8 cellular contexts compared by ENCODE assay signal in the genomic region with DNA sequence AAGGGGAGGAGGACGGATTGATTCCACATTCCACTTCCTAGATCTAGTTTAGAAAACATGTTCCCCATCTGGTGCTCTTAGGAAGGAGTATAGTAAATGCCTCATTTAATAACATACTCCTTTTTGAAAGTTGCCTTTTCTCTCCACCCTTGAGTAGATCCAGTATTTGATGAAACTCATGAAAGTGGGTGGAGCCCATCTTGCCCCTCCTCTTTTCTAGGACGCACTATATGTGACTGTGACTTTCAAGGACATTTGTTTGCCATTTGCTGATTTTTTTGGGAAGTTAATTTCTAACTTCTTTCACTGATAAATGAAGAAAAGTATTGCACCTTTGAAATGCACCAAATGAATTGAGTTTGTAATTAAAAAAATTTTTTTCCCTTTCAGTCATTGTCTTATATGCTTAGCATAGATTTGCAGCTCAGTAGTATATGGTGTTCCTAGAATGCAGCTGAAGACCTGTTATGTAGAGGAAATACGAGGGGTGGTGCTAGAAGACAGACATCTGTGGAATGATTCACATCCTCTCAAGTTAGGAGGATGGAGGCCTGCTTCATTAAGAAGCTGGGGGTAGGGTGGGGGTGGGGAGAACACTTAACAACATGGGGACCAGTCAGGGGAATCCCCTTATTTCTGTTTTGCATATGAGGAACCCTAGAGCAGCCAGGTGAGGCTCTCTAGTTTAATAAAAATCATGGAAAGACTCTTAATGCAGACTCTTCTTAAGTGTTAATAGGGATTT. TPM values are rescaled to one million over a fixed set of nuclear protein-coding genes. Genes with fewer than 3 reads are reported as not detected.
DNase-seq lines count a peak whose midpoint lies in the region; ATAC-seq and TF ChIP-seq lines count a peak whose summit lies in the region.
"Not testable (repeated sequence)": the region's sequence is repeated elsewhere in the genome, so short reads cannot be mapped to it uniquely, and the experiment has no call there.

No MANE protein-coding gene starts in this region.

- peak; percentile 91 to 92 for ATAC-seq in activated T-cell treated with anti-CD3 and anti-CD28 coated beads, Interleukin-2, amount 50 U/mL, for 4 hours

- peaks cover 72% of the 10 kb centered on the region for H3K4me1 Mint-ChIP-seq in activated T-cell treated with anti-CD3 and anti-CD28 coated beads, Interleukin-2, amount 50 U/mL, for 4 hours (ENCODE audit: low read depth)

- H3K4me3 Mint-ChIP-seq in activated T-cell treated with anti-CD3 and anti-CD28 coated beads, Interleukin-2, amount 50 U/mL, for 4 hours = peak overlapping the region; percentile 29

- H3K9me3 ChIP-seq in iPS-20b (ENCODE audit: insufficient read depth, low read depth, low read length) = not testable (repeated sequence)

- not testable (repeated sequence) for H3K27me3 Mint-ChIP-seq in activated T-cell treated with anti-CD3 and anti-CD28 coated beads, Interleukin-2, amount 50 U/mL, for 4 hours (ENCODE audit: low read depth)

- H3K36me3 Mint-ChIP-seq in activated T-cell treated with anti-CD3 and anti-CD28 coated beads, Interleukin-2, amount 50 U/mL, for 4 hours (ENCODE audit: insufficient read depth) = peaks cover 45% of the 10 kb centered on the region

- H3K4me1 ChIP-seq in iPS-20b (ENCODE audit: insufficient read depth, low read length) = peaks cover 40% of the 10 kb centered on the region

- peak overlapping the region; percentile 72 for H3K27ac ChIP-seq in iPS-20b (ENCODE audit: low read length)

- not testable (repeated sequence) for H3K9me3 Mint-ChIP-seq in activated T-cell treated with anti-CD3 and anti-CD28 coated beads, Interleukin-2, amount 50 U/mL, for 4 hours

- not testable (repeated sequence) for H3K4me3 ChIP-seq in AG10803 (ENCODE audit: low read length)
- H3K4me3 ChIP-seq in iPS-20b (ENCODE audit: low read length) = peak overlapping the region; percentile 30; the same call in 1 of the 2 replicates

- peak overlapping the region; percentile 50; the same call in 1 of the 2 replicates for H3K9ac ChIP-seq in iPS-20b (ENCODE audit: low read depth, low read length)

- peaks cover 46% of the 10 kb centered on the region for H3K36me3 ChIP-seq in iPS-20b (ENCODE audit: insufficient read depth, low read depth, low read length)

- not testable (repeated sequence) for H3K27me3 ChIP-seq in iPS-20b (ENCODE audit: insufficient read depth, low read length)

- DNase-seq in AG10803 (ENCODE audit: low read depth) (peak; percentile 37), GM20000 (ENCODE audit: low spot score) (peak; percentile 38), M059J (ENCODE audit: low read depth) (peak; percentile 61), T-helper 22 cell (ENCODE audit: low read depth) (peak; percentile 33)
- peak; percentile 48 for DNase-seq in activated T-cell treated with anti-CD3 and anti-CD28 coated beads, Interleukin-2, amount 50 U/mL, for 4 hours
- DNase-seq in central memory CD4-positive, alpha-beta T cell = peak; percentile 23
- peak; percentile 11 to 41 for DNase-seq in stimulated activated CD4-positive, alpha-beta T cell treated with anti-CD3 and anti-CD28 coated beads, Interleukin-1b, Interleukin-23, amount 100 ng/mL, for 4 hours (ENCODE audit: low read depth in 2 of 2)

- TF ChIP-seq CTCF in AG10803 (conservative IDR thresholded peaks at IDR 0.05; ENCODE audit: low read length); GM20000 (IDR thresholded peaks at IDR 0.05; ENCODE audit: extremely low read depth, missing control alignments): not testable (repeated sequence)

RNA-seq across cellular contexts. Expression of a gene that starts 39.7 kb away (rescaled TPM):
- 550 and 578 TPM in 2 replicates for total RNA-seq in M059J (2014; rRNA removed; shearing (Covaris generic))
- 100 to 1,000 TPM; 218 to 249 (median 235) TPM for total RNA-seq in activated T-cell treated with anti-CD3 and anti-CD28 coated beads, Interleukin-2, amount 50 U/mL, for 4 hours

RNA-seq across cellular contexts. Expression of a gene that starts 50.7 kb away (rescaled TPM):
- total RNA-seq in M059J (2014; rRNA removed; shearing (Covaris generic)) = 0.05 TPM in 1 of 2 replicates, not detected in the other
- total RNA-seq in activated T-cell treated with anti-CD3 and anti-CD28 coated beads, Interleukin-2, amount 50 U/mL, for 4 hours = not detected
